ENCODE assay signal across 26 cellular contexts in the genomic region with DNA sequence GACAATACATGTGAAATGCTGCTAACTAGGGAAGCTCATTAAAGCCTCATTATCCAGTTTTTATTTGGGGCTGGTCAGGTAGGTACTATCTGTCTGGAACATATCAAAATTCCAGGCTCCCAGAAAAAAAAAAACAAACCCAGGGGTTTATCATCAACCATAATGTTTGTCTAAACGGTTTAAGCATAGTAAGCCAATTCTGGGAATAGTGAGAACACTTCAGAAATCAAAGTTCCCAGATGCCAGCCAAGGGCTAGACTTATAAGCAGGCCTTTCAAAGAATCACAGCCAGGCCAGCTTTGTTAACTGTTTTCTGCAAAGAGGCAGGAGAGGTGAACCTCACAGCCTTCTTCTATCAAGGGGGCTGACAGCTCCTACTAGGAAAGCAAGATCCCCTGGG. TPM values are rescaled to one million over a fixed set of nuclear protein-coding genes. Genes with fewer than 3 reads are reported as not detected.
"Had no signal": no experiment of that assay in that cellular context is flagged by ENCODE, and none has a peak within 500 bp of the region (broad histone marks: within the 10 kb centered on the region; RNA-seq: fewer than 3 reads in every experiment).

No MANE protein-coding gene starts in this region.

- H3K36me3 Mint-ChIP-seq: natural killer cell treated with Interleukin-12 subunit alpha and Interleukin-12 subunit beta and Interleukin-15 and Interleukin-18, amount 100 ng/mL, for 72 hours had no signal

- ATAC-seq: activated CD8-positive, alpha-beta T cell treated with anti-CD3 and anti-CD28 coated beads for 36 hours; body of pancreas; heart right ventricle; natural killer cell treated with Interleukin-12 subunit alpha and Interleukin-12 subunit beta and Interleukin-15 and Interleukin-18, amount 100 ng/mL, for 72 hours; T-cell had no signal

- H3K4me3 Mint-ChIP-seq: activated CD4-positive, alpha-beta T cell treated with anti-CD3 and anti-CD28 coated beads, Interleukin-2, amount 10 ng/mL, durations not matched to agents 24 days and 14 days; activated CD8-positive, alpha-beta T cell treated with anti-CD3 and anti-CD28 coated beads for 36 hours; activated naive CD8-positive, alpha-beta T cell treated with anti-CD3 and anti-CD28 coated beads, Interleukin-2, amount 10 ng/mL, durations not matched to agents 7 days and 5 days; immature natural killer cell; natural killer cell treated with Interleukin-12 subunit alpha and Interleukin-12 subunit beta and Interleukin-15 and Interleukin-18, amount 100 ng/mL, for 72 hours; T-cell had no signal

- H3K4me3 ChIP-seq: body of pancreas, coronary artery, heart right ventricle, thyroid gland had no signal

- H3K27me3 Mint-ChIP-seq: activated CD4-positive, alpha-beta T cell treated with anti-CD3 and anti-CD28 coated beads, Interleukin-2, amount 10 ng/mL, durations not matched to agents 24 days and 14 days; activated CD8-positive, alpha-beta T cell treated with anti-CD3 and anti-CD28 coated beads for 36 hours; activated naive CD8-positive, alpha-beta T cell treated with anti-CD3 and anti-CD28 coated beads, Interleukin-2, amount 10 ng/mL, durations not matched to agents 7 days and 5 days; natural killer cell treated with Interleukin-12 subunit alpha and Interleukin-12 subunit beta and Interleukin-15 and Interleukin-18, amount 100 ng/mL, for 72 hours; T-cell had no signal

- H3K9me3 Mint-ChIP-seq: activated CD4-positive, alpha-beta T cell treated with anti-CD3 and anti-CD28 coated beads, Interleukin-2, amount 10 ng/mL, durations not matched to agents 24 days and 14 days; activated CD8-positive, alpha-beta T cell treated with anti-CD3 and anti-CD28 coated beads for 36 hours; activated naive CD8-positive, alpha-beta T cell treated with anti-CD3 and anti-CD28 coated beads, Interleukin-2, amount 10 ng/mL, durations not matched to agents 7 days and 5 days; activated T-helper 2 cell treated with anti-CD3 and anti-CD28 coated beads, Interferon-gamma antibody, Interleukin-2, Interleukin-4, amounts not matched to agents 10 μg/mL and 5 μg/mL and 100 μg/mL, durations not matched to agents 14 hours and 24 hours and 36 hours; immature natural killer cell; natural killer cell treated with Interleukin-12 subunit alpha and Interleukin-12 subunit beta and Interleukin-15 and Interleukin-18, amount 100 ng/mL, for 72 hours; T-cell had no signal

- H2AFZ ChIP-seq: parathyroid adenoma had no signal

- H3K9ac ChIP-seq: parathyroid adenoma had no signal

- H3K27me3 ChIP-seq: body of pancreas, heart right ventricle, neutrophil, thyroid gland had no signal

- H3K27ac ChIP-seq: body of pancreas, coronary artery, heart right ventricle, neutrophil, parathyroid adenoma, thyroid gland had no signal

- H3K4me1 ChIP-seq: parathyroid adenoma, thyroid gland had no signal

- DNase-seq: activated CD4-positive, alpha-beta T cell treated with anti-CD3 and anti-CD28 coated beads, Interleukin-2, amount 10 ng/mL, durations not matched to agents 24 days and 14 days; activated CD4-positive, CD25-positive, alpha-beta regulatory T cell; activated CD8-positive, alpha-beta T cell treated with anti-CD3 and anti-CD28 coated beads for 36 hours; activated naive CD4-positive, alpha-beta T cell treated with Interleukin-2 at 50 U/mL for 16 hours; activated naive CD8-positive, alpha-beta T cell treated with anti-CD3 and anti-CD28 coated beads, Interleukin-2, amount 10 ng/mL, durations not matched to agents 7 days and 5 days; activated T-cell treated with anti-CD3 and anti-CD28 coated beads, Interleukin-2, amount 50 U/mL, for 1 hour; amygdala; body of pancreas; central memory CD4-positive, alpha-beta T cell; heart right ventricle; immature natural killer cell; stimulated activated CD4-positive, alpha-beta T cell treated with anti-CD3 and anti-CD28 coated beads, Interleukin-12 subunit alpha, Interleukin-12 subunit beta, amount 100 ng/mL, for 4 hours; stimulated activated CD4-positive, alpha-beta T cell treated with anti-CD3 and anti-CD28 coated beads, Interleukin-1b, Interleukin-23, amount 100 ng/mL, for 48 hours; stimulated activated CD8-positive, alpha-beta memory T cell treated with anti-CD3 and anti-CD28 coated beads, Interleukin-4, amount 100 ng/mL, for 48 hours; stimulated activated naive CD4-positive, alpha-beta T cell treated with Interleukin-2 at 50 U/mL for 16 hours; T-cell; thyroid gland had no signal

- H3K9me3 ChIP-seq: body of pancreas, heart right ventricle, neutrophil, thyroid gland had no signal

- H3K27ac Mint-ChIP-seq: activated CD8-positive, alpha-beta T cell treated with anti-CD3 and anti-CD28 coated beads for 36 hours; activated naive CD8-positive, alpha-beta T cell treated with anti-CD3 and anti-CD28 coated beads, Interleukin-2, amount 10 ng/mL, durations not matched to agents 7 days and 5 days; activated T-helper 2 cell treated with anti-CD3 and anti-CD28 coated beads, Interferon-gamma antibody, Interleukin-2, Interleukin-4, amounts not matched to agents 10 μg/mL and 5 μg/mL and 100 μg/mL, durations not matched to agents 14 hours and 24 hours and 36 hours; natural killer cell treated with Interleukin-12 subunit alpha and Interleukin-12 subunit beta and Interleukin-15 and Interleukin-18, amount 100 ng/mL, for 72 hours had no signal

RNA-seq across cellular contexts. Expression of gene HSFX3, which starts 52.7 kb away (rescaled TPM):
- total RNA-seq: activated CD4-positive, alpha-beta T cell treated with anti-CD3 and anti-CD28 coated beads, Interleukin-2, amount 10 ng/mL, durations not matched to agents 24 days and 14 days; activated CD8-positive, alpha-beta T cell treated with anti-CD3 and anti-CD28 coated beads for 36 hours; activated naive CD8-positive, alpha-beta T cell treated with anti-CD3 and anti-CD28 coated beads, Interleukin-2, amount 10 ng/mL, durations not matched to agents 7 days and 5 days; body of pancreas; esophagus mucosa; lower leg skin; natural killer cell treated with Interleukin-12 subunit alpha and Interleukin-12 subunit beta and Interleukin-15 and Interleukin-18, amount 100 ng/mL, for 72 hours; subcutaneous adipose tissue; T-cell; thyroid gland; ureter had no signal
- polyA plus RNA-seq: immature natural killer cell had no signal
